ENCODE assay signal across 8 cellular contexts in the genomic region with DNA sequence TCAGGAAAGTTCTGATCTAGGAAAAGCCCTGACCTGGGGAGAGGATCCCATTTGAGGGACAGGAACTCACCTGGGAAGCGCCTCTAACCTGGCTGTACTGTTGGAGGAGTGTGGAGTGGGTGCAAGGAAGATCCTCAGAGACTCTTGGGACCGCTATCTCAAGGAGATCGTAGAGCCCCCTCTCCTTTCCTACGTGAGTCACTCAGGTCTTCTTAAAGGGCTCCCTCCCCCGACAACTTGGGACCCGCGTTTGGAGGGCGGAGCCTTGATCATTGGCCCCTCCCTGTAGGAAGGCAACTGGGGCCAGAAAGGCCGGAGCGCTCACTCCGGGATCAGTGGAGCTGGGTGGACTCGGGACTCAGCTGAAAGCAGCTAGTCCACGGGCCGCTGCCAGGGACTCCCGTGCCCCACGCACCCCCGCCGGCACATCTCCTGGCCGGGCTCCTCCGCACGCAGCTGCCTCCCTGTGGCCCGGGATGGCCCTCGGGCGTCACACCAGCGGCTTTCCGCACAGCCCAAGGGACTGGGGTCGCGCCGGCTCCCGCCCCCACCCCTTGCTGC. TPM values are rescaled to one million over a fixed set of nuclear protein-coding genes. Genes with fewer than 3 reads are reported as not detected.
DNase-seq lines count a peak whose midpoint lies in the region; ATAC-seq and TF ChIP-seq lines count a peak whose summit lies in the region.

No MANE protein-coding gene starts in this region.

- peak overlapping the region; percentile 82 for H3K4me2 ChIP-seq in OCI-LY7 (ENCODE audit: low read length)

- peak overlapping the region; percentile 92 for H3K4me3 Mint-ChIP-seq in activated T-helper 2 cell treated with anti-CD3 and anti-CD28 coated beads, Interferon-gamma antibody, Interleukin-2, Interleukin-4, amounts not matched to agents 10 μg/mL and 5 μg/mL and 100 μg/mL, durations not matched to agents 14 hours and 24 hours and 36 hours (ENCODE audit: low read depth)
- peak overlapping the region; percentile 88 for H3K4me3 Mint-ChIP-seq in type B pancreatic cell

- H3K27ac ChIP-seq in OCI-LY7 (ENCODE audit: low read depth, low read length, poor library complexity, severe bottlenecking), result peak overlapping the region; percentile 44

- H3K4me3 ChIP-seq in OCI-LY7 (ENCODE audit: low read depth, low read length, poor library complexity, severe bottlenecking) (peak overlapping the region; percentile 87), foreskin fibroblast (ENCODE audit: low read depth in 1 of 2, low read length in 2 of 2) (peak overlapping the region; percentile 82 to 99), neuron (ENCODE audit: low read length) (peak overlapping the region; percentile 67)

- H3K27me3 ChIP-seq in neuron (ENCODE audit: insufficient read depth, low read length), result no peaks in the 10 kb centered on the region

- H2AFZ ChIP-seq in OCI-LY7 (ENCODE audit: low read length) (peak overlapping the region; percentile 74), neuron (ENCODE audit: low read depth, low read length) (peak overlapping the region; percentile 82)

- no peaks in the 10 kb centered on the region for H3K9me3 ChIP-seq in OCI-LY7 (ENCODE audit: low read length)
- no peaks in the 10 kb centered on the region for H3K9me3 ChIP-seq in neuron (ENCODE audit: low read length)

- H3K9me2 ChIP-seq in OCI-LY7 (ENCODE audit: insufficient read depth, low read length), result no peaks in the 10 kb centered on the region

- H4K20me1 ChIP-seq in OCI-LY7 (ENCODE audit: insufficient read depth, low read length), result no peaks in the 10 kb centered on the region; the same call in 1 of the 2 replicates

- TF ChIP-seq CTCF in GM13976 (IDR thresholded peaks at IDR 0.05; ENCODE audit: borderline replicate concordance, control extremely low read depth, extremely low read depth, insufficient read depth, missing control alignments), result no peak
- no peak for TF ChIP-seq CTCF in OCI-LY7 (conservative IDR thresholded peaks at IDR 0.05; ENCODE audit: low read length)
- no peak for TF ChIP-seq CTCF in foreskin fibroblast (IDR thresholded peaks at IDR 0.05; ENCODE audit: low read depth, low read length)
- no peak for TF ChIP-seq CTCF in type B pancreatic cell (conservative IDR thresholded peaks at IDR 0.05)

- no peaks in the 10 kb centered on the region; the same call in 1 of the 2 replicates for H3K36me3 ChIP-seq in OCI-LY7 (ENCODE audit: insufficient read depth, low read length)
- H3K36me3 ChIP-seq in neuron (ENCODE audit: insufficient read depth, low read length), result peaks cover 44% of the 10 kb centered on the region

- BruUV-seq in OCI-LY7 (replicated peaks; lab: Mats Ljungman, UMichigan), result no TSS peak

- peaks cover 33% of the 10 kb centered on the region for H3K36me3 Mint-ChIP-seq in activated T-helper 2 cell treated with anti-CD3 and anti-CD28 coated beads, Interferon-gamma antibody, Interleukin-2, Interleukin-4, amounts not matched to agents 10 μg/mL and 5 μg/mL and 100 μg/mL, durations not matched to agents 14 hours and 24 hours and 36 hours (ENCODE audit: low read depth)
- no peaks in the 10 kb centered on the region for H3K36me3 Mint-ChIP-seq in type B pancreatic cell

- H3K4me1 ChIP-seq in OCI-LY7 (ENCODE audit: insufficient read depth, low read length, poor library complexity, severe bottlenecking), result peaks cover 27% of the 10 kb centered on the region
- H3K4me1 ChIP-seq in neuron (ENCODE audit: insufficient read depth, low read length), result peaks cover 22% of the 10 kb centered on the region

- in situ Hi-C loops in GM13976 (cut with MboI; ENCODE audit: low sequenced_read_pairs, unreplicated experiment), result no loop called here

- H3K27me3 Mint-ChIP-seq in activated T-helper 2 cell treated with anti-CD3 and anti-CD28 coated beads, Interferon-gamma antibody, Interleukin-2, Interleukin-4, amounts not matched to agents 10 μg/mL and 5 μg/mL and 100 μg/mL, durations not matched to agents 14 hours and 24 hours and 36 hours (ENCODE audit: low read depth), result no peaks in the 10 kb centered on the region
- no peaks in the 10 kb centered on the region for H3K27me3 Mint-ChIP-seq in type B pancreatic cell

- no peaks in the 10 kb centered on the region for H3K79me2 ChIP-seq in OCI-LY7 (ENCODE audit: insufficient read depth, low read depth, low read length)

- intact Hi-C loops in OCI-LY7 (cut with micrococcal nuclease; ENCODE audit: unreplicated experiment), result loop anchor here (1.0 to 10.0 kb wide), 7 partner anchors 22 to 230 kb away; partner anchors contain the start of genes ATRIP, CCDC51, TMA7 and UQCRC1
- intact Hi-C loops in activated T-helper 2 cell treated with anti-CD3 and anti-CD28 coated beads, Interferon-gamma antibody, Interleukin-2, Interleukin-4, amounts not matched to agents 10 μg/mL and 5 μg/mL and 100 μg/mL, durations not matched to agents 14 hours and 24 hours and 36 hours (cut with micrococcal nuclease), result loop anchor here (1.0 to 10.0 kb wide), 6 partner anchors 20 to 232 kb away; partner anchors contain the start of gene UQCRC1

- POLR2A ChIA-PET in OCI-LY7 (lab: Charles Lee), result interaction anchor here (1.6 kb wide), 1 partner anchor 13 kb away, joined by 3 read pairs; no protein-coding TSS in a partner anchor

- CTCF ChIA-PET in OCI-LY7 (lab: Charles Lee; ENCODE audit: unreplicated experiment), result interaction anchor here (0.6 to 2.0 kb wide), 4 partner anchors 29 to 240 kb away, joined by 3 to 10 read pairs (median 3); partner anchors contain the start of gene CELSR3

- peaks cover 21% of the 10 kb centered on the region for H3K4me1 Mint-ChIP-seq in activated T-helper 2 cell treated with anti-CD3 and anti-CD28 coated beads, Interferon-gamma antibody, Interleukin-2, Interleukin-4, amounts not matched to agents 10 μg/mL and 5 μg/mL and 100 μg/mL, durations not matched to agents 14 hours and 24 hours and 36 hours (ENCODE audit: low read depth)
- H3K4me1 Mint-ChIP-seq in type B pancreatic cell (ENCODE audit: unreplicated experiment), result peaks cover 15% of the 10 kb centered on the region

- DNase-seq in GM13976 (ENCODE audit: low spot score) (peak; percentile 77), OCI-LY7 (ENCODE audit: low spot score) (peak; percentile 67), foreskin fibroblast (peak; percentile 53 to 84), type B pancreatic cell (ENCODE audit: extremely low spot score, unreplicated experiment) (no peak), DMS79 treated with DMSO at 0.1 percent for 48 hours (lab: John Stamatoyannopoulos, UW) (no peak)
- peak; percentile 37 for DNase-seq in activated T-helper 2 cell treated with anti-CD3 and anti-CD28 coated beads, Interferon-gamma antibody, Interleukin-2, Interleukin-4, amounts not matched to agents 10 μg/mL and 5 μg/mL and 100 μg/mL, durations not matched to agents 14 hours and 24 hours and 36 hours (ENCODE audit: low spot score)

- ATAC-seq in HG02885 (IDR thresholded peaks at IDR 0.05; ENCODE audit: poor library complexity, unreplicated experiment), result peak; percentile 32

- H3K27ac Mint-ChIP-seq in activated T-helper 2 cell treated with anti-CD3 and anti-CD28 coated beads, Interferon-gamma antibody, Interleukin-2, Interleukin-4, amounts not matched to agents 10 μg/mL and 5 μg/mL and 100 μg/mL, durations not matched to agents 14 hours and 24 hours and 36 hours, result peak overlapping the region; percentile 42
- H3K27ac Mint-ChIP-seq in type B pancreatic cell, result peak overlapping the region; percentile 59

- H3K9me3 Mint-ChIP-seq in activated T-helper 2 cell treated with anti-CD3 and anti-CD28 coated beads, Interferon-gamma antibody, Interleukin-2, Interleukin-4, amounts not matched to agents 10 μg/mL and 5 μg/mL and 100 μg/mL, durations not matched to agents 14 hours and 24 hours and 36 hours, result no peaks in the 10 kb centered on the region
- H3K9me3 Mint-ChIP-seq in type B pancreatic cell, result no peaks in the 10 kb centered on the region

RNA-seq across cellular contexts. Expression of gene SLC26A6, which starts 0.5 kb away (rescaled TPM):
- total RNA-seq in OCI-LY7 (2014; rRNA removed; shearing (Covaris generic)), result 28.4 and 42.1 TPM in 2 replicates
- total RNA-seq in OCI-LY7 (2022) (37.2 and 47.3 TPM in 2 replicates), type B pancreatic cell (ENCODE audit: low replicate concordance) (19.7 and 35.6 TPM in 2 replicates)
- 85.1 and 89.6 TPM in 2 replicates for total RNA-seq in activated T-helper 2 cell treated with anti-CD3 and anti-CD28 coated beads, Interferon-gamma antibody, Interleukin-2, Interleukin-4, amounts not matched to agents 10 μg/mL and 5 μg/mL and 100 μg/mL, durations not matched to agents 14 hours and 24 hours and 36 hours

RNA-seq across cellular contexts. Expression of gene TMEM89, which starts 13.2 kb away (rescaled TPM):
- total RNA-seq in OCI-LY7 (2014; rRNA removed; shearing (Covaris generic)), result not detected in 2 replicates
- total RNA-seq in OCI-LY7 (2022) (1.6 TPM in 1 of 2 replicates, not detected in the other), type B pancreatic cell (ENCODE audit: low replicate concordance) (not detected in 2 replicates)
- total RNA-seq in activated T-helper 2 cell treated with anti-CD3 and anti-CD28 coated beads, Interferon-gamma antibody, Interleukin-2, Interleukin-4, amounts not matched to agents 10 μg/mL and 5 μg/mL and 100 μg/mL, durations not matched to agents 14 hours and 24 hours and 36 hours, result 0.80 and 0.87 TPM in 2 replicates

RNA-seq across cellular contexts. Expression of gene UQCRC1, which starts 25.3 kb away (rescaled TPM):
- total RNA-seq in OCI-LY7 (2014; rRNA removed; shearing (Covaris generic)), result 125 and 168 TPM in 2 replicates
- total RNA-seq in OCI-LY7 (2022) (159 and 194 TPM in 2 replicates), type B pancreatic cell (ENCODE audit: low replicate concordance) (273 and 324 TPM in 2 replicates)
- total RNA-seq in activated T-helper 2 cell treated with anti-CD3 and anti-CD28 coated beads, Interferon-gamma antibody, Interleukin-2, Interleukin-4, amounts not matched to agents 10 μg/mL and 5 μg/mL and 100 μg/mL, durations not matched to agents 14 hours and 24 hours and 36 hours, result 248 and 273 TPM in 2 replicates

RNA-seq across cellular contexts. Expression of gene CELSR3, which starts 27.9 kb away (rescaled TPM):
- 2.3 and 3.0 TPM in 2 replicates for total RNA-seq in OCI-LY7 (2014; rRNA removed; shearing (Covaris generic))
- total RNA-seq in OCI-LY7 (2022) (8.4 and 9.1 TPM in 2 replicates), type B pancreatic cell (ENCODE audit: low replicate concordance) (9.8 and 10.2 TPM in 2 replicates)
- total RNA-seq in activated T-helper 2 cell treated with anti-CD3 and anti-CD28 coated beads, Interferon-gamma antibody, Interleukin-2, Interleukin-4, amounts not matched to agents 10 μg/mL and 5 μg/mL and 100 μg/mL, durations not matched to agents 14 hours and 24 hours and 36 hours, result 16.0 and 16.5 TPM in 2 replicates

RNA-seq across cellular contexts. Expression of gene COL7A1, which starts 39.6 kb away (rescaled TPM):
- total RNA-seq in OCI-LY7 (2014; rRNA removed; shearing (Covaris generic)), result 4.1 and 7.9 TPM in 2 replicates
- total RNA-seq in OCI-LY7 (2022), result 7.0 and 10.8 TPM in 2 replicates
- total RNA-seq in activated T-helper 2 cell treated with anti-CD3 and anti-CD28 coated beads, Interferon-gamma antibody, Interleukin-2, Interleukin-4, amounts not matched to agents 10 μg/mL and 5 μg/mL and 100 μg/mL, durations not matched to agents 14 hours and 24 hours and 36 hours, result 1.9 and 2.4 TPM in 2 replicates
- total RNA-seq in type B pancreatic cell (ENCODE audit: low replicate concordance), result 17.6 and 32.3 TPM in 2 replicates

Comparison
In these comparisons a context has a peak if more than half of its experiments do, and no peak if none do; other contexts are left out.
1. DNase-seq: peak in GM13976 (single experiment), OCI-LY7 (single experiment), activated T-helper 2 cell treated with anti-CD3 and anti-CD28 coated beads, Interferon-gamma antibody, Interleukin-2, Interleukin-4, amounts not matched to agents 10 μg/mL and 5 μg/mL and 100 μg/mL, durations not matched to agents 14 hours and 24 hours and 36 hours (single experiment) and foreskin fibroblast (2 of 2); none in type B pancreatic cell (single experiment) and DMS79 treated with DMSO at 0.1 percent for 48 hours (single experiment).
2. Peak in every context shown above with its lines, with median percentiles within 50 percentile points of each other: H3K4me3 ChIP-seq.